In the genomic region with DNA sequence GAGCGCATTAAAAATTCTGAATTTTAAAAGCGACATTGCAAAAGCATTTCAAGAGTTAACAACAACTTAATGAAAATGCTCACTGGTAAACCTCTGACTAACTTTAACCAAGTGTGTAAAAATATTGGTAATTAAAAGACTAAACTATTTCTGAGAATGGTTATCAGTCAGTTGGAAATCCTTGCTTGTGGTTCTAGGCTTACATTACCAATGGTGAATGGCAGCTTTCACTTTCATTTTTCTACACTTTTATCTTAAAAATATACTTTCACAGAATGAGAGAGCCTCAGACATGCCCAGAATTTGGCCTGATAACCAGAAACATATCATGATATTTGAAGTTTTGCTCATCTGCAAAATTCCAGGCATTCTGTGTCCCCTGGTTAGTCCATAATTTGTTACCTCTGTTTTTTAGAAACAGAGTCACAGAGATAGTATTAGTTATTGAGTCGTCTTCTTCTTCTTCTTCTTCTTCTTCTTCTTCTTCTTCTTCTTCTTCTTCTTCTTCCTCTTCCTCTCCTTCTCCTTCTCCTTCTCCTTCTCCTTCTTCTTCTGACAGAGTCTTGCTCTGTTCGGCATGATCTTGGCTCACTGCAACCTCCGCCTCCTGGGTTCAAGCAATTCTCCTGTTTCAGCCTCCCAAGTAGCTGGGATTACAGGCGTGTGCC, we compare ENCODE assay signal across 10 cellular contexts. TPM values are rescaled to one million over a fixed set of nuclear protein-coding genes. Genes with fewer than 3 reads are reported as not detected.
DNase-seq lines count a peak whose midpoint lies in the region; ATAC-seq and TF ChIP-seq lines count a peak whose summit lies in the region.
"Had no signal": no experiment of that assay in that cellular context is flagged by ENCODE, and none has a peak within 500 bp of the region (broad histone marks: within the 10 kb centered on the region; RNA-seq: fewer than 3 reads in every experiment).

No MANE protein-coding gene starts in this region.

- no peaks in the 10 kb centered on the region for H3K27me3 Mint-ChIP-seq in CD8-positive, alpha-beta memory T cell
- H3K27me3 Mint-ChIP-seq in activated CD8-positive, alpha-beta T cell treated with anti-CD3 and anti-CD28 coated beads for 36 hours: no peaks in the 10 kb centered on the region
- H3K27me3 Mint-ChIP-seq in naive B cell: no peaks in the 10 kb centered on the region

- no peak overlapping the region for H3K9ac ChIP-seq in GM23248

- no peaks in the 10 kb centered on the region for H3K9me3 ChIP-seq in CD8-positive, alpha-beta memory T cell (ENCODE audit: low read length)
- H3K9me3 ChIP-seq in GM23248 (ENCODE audit: low read depth): no peaks in the 10 kb centered on the region

- H3K4me3 ChIP-seq in CD8-positive, alpha-beta memory T cell (ENCODE audit: low read length): peak overlapping the region; percentile 30
- no peak overlapping the region for H3K4me3 ChIP-seq in GM23248

- in situ Hi-C loops in GM23248 (cut with MboI): no loop called here

- H3K27ac Mint-ChIP-seq in CD8-positive, alpha-beta memory T cell: peak overlapping the region; percentile 27 to 84 (median 76)
- H3K27ac Mint-ChIP-seq in activated CD8-positive, alpha-beta T cell treated with anti-CD3 and anti-CD28 coated beads for 36 hours: peak overlapping the region; percentile 48
- H3K27ac Mint-ChIP-seq in naive B cell: peak overlapping the region in 4 of 6 donors; percentile 24 to 87 (median 66)

- H3K4me1 ChIP-seq in CD8-positive, alpha-beta memory T cell (ENCODE audit: insufficient read depth, low read length): peaks cover 20% of the 10 kb centered on the region
- no peaks in the 10 kb centered on the region for H3K4me1 ChIP-seq in GM23248 (ENCODE audit: insufficient read depth)

- H3K9me3 Mint-ChIP-seq in CD8-positive, alpha-beta memory T cell: no peaks in the 10 kb centered on the region
- H3K9me3 Mint-ChIP-seq in activated CD8-positive, alpha-beta T cell treated with anti-CD3 and anti-CD28 coated beads for 36 hours: no peaks in the 10 kb centered on the region
- no peaks in the 10 kb centered on the region for H3K9me3 Mint-ChIP-seq in naive B cell

- H3K79me2 ChIP-seq in GM23248 (ENCODE audit: insufficient read depth): 0 out of 2 replicates have a peak, but pooled peaks cover 2% of the 10 kb centered on the region

- ATAC-seq in activated CD8-positive, alpha-beta T cell treated with anti-CD3 and anti-CD28 coated beads for 36 hours: peak; percentile 42
- no peak for ATAC-seq in naive B cell (ENCODE audit: low read depth in 2 of 2)
- ATAC-seq in GM18868 (IDR thresholded peaks at IDR 0.05; ENCODE audit: unreplicated experiment): no peak
- ATAC-seq in HG02759 (IDR thresholded peaks at IDR 0.05; ENCODE audit: unreplicated experiment): no peak
- ATAC-seq in GM19463 (IDR thresholded peaks at IDR 0.05; ENCODE audit: unreplicated experiment): no peak

- H3K4me3 Mint-ChIP-seq in CD8-positive, alpha-beta memory T cell: peak overlapping the region; percentile 48 to 80 (median 76)
- H3K4me3 Mint-ChIP-seq in activated CD8-positive, alpha-beta T cell treated with anti-CD3 and anti-CD28 coated beads for 36 hours: peak overlapping the region; percentile 30
- H3K4me3 Mint-ChIP-seq in naive B cell: peak overlapping the region in 4 of 8 donors; percentile 24 to 30 (median 28)

- no peaks in the 10 kb centered on the region for H3K36me3 Mint-ChIP-seq in CD8-positive, alpha-beta memory T cell
- no peaks in the 10 kb centered on the region for H3K36me3 Mint-ChIP-seq in activated CD8-positive, alpha-beta T cell treated with anti-CD3 and anti-CD28 coated beads for 36 hours (ENCODE audit: low read depth)
- H3K36me3 Mint-ChIP-seq in naive B cell: no peaks in the 10 kb centered on the region

- CTCF ChIA-PET in CD8-positive, alpha-beta memory T cell (lab: Charles Lee): interaction anchor here (1.0 to 1.7 kb wide), 2 partner anchors 510 to 512 kb away, joined by 3 to 4 read pairs; no protein-coding TSS in a partner anchor
- CTCF ChIA-PET in activated CD8-positive, alpha-beta T cell treated with anti-CD3 and anti-CD28 coated beads for 36 hours (lab: Charles Lee): interaction anchor here (1.0 kb wide), 1 partner anchor 21 kb away, joined by 3 read pairs; no protein-coding TSS in a partner anchor

- peak overlapping the region; percentile 69 for H2AFZ ChIP-seq in GM23248

- peak in 2 of 5 donors; percentile 15 to 22 for DNase-seq in CD8-positive, alpha-beta memory T cell
- DNase-seq in GM23248 (no peak), naive B cell (no peak)
- no peak for DNase-seq in activated CD8-positive, alpha-beta T cell treated with anti-CD3 and anti-CD28 coated beads for 36 hours
- DNase-seq: DMS 273 treated with DMSO at 0.1 percent for 48 hours; NCI-H1105; stimulated activated CD4-positive, alpha-beta T cell treated with anti-CD3 and anti-CD28 coated beads, Interleukin-2, amount 100 ng/mL, for 48 hours had no signal

- no peak for TF ChIP-seq CTCF in activated CD8-positive, alpha-beta T cell treated with anti-CD3 and anti-CD28 coated beads for 36 hours (IDR thresholded peaks at IDR 0.05)

- H3K9me2 ChIP-seq in GM23248 (ENCODE audit: insufficient read depth): no peaks in the 10 kb centered on the region

- H3K27ac ChIP-seq in CD8-positive, alpha-beta memory T cell (ENCODE audit: low read depth, low read length): no peak overlapping the region
- no peak overlapping the region for H3K27ac ChIP-seq in GM23248

- no peaks in the 10 kb centered on the region for H4K20me1 ChIP-seq in GM23248 (ENCODE audit: insufficient read depth)

- intact Hi-C loops in activated CD8-positive, alpha-beta T cell treated with anti-CD3 and anti-CD28 coated beads for 36 hours (cut with micrococcal nuclease): loop anchor here (10.0 kb wide), 1 partner anchor 73 kb away; no protein-coding TSS in a partner anchor

- WGBS in GM23248 (ENCODE audit: low coverage in 1 of 2, low lambda C conversion rate in 2 of 2, missing lambda C conversion rate in 2 of 2), 2 experiments: 67 to 68% methylated on average over 5 to 6 of the region's 6 CpGs

- H3K4me2 ChIP-seq in GM23248 (ENCODE audit: unreplicated experiment): peak overlapping the region; percentile 6

- no peaks in the 10 kb centered on the region for H3K27me3 ChIP-seq in CD8-positive, alpha-beta memory T cell (ENCODE audit: insufficient read depth, low read length, poor library complexity, severe bottlenecking)
- no peaks in the 10 kb centered on the region for H3K27me3 ChIP-seq in GM23248 (replicated peaks; ENCODE audit: insufficient read depth)

- POLR2A ChIA-PET in CD8-positive, alpha-beta memory T cell (lab: Charles Lee): no interaction called here
- POLR2A ChIA-PET in activated CD8-positive, alpha-beta T cell treated with anti-CD3 and anti-CD28 coated beads for 36 hours (lab: Charles Lee): interaction anchor here (0.8 kb wide), 1 partner anchor 60 kb away, joined by 3 read pairs; no protein-coding TSS in a partner anchor

- no peaks in the 10 kb centered on the region for H3K36me3 ChIP-seq in CD8-positive, alpha-beta memory T cell (ENCODE audit: insufficient read depth, low read length)
- no peaks in the 10 kb centered on the region for H3K36me3 ChIP-seq in GM23248 (ENCODE audit: low read depth)

- peaks cover 16 to 31% (median 28%) of the 10 kb centered on the region in 3 donors for H3K4me1 Mint-ChIP-seq in CD8-positive, alpha-beta memory T cell
- peaks cover 34% of the 10 kb centered on the region for H3K4me1 Mint-ChIP-seq in activated CD8-positive, alpha-beta T cell treated with anti-CD3 and anti-CD28 coated beads for 36 hours (ENCODE audit: low read depth)
- H3K4me1 Mint-ChIP-seq in naive B cell: peaks cover 14 to 50% (median 33%) of the 10 kb centered on the region in 3 donors

- 0 out of 2 replicates have a peak, but pooled peaks cover 5% of the 10 kb centered on the region for H3F3A ChIP-seq in GM23248 (ENCODE audit: insufficient read depth)

RNA-seq across cellular contexts. Expression of gene RNF111, which starts 5.5 kb away (rescaled TPM):
- 10 to 100 TPM; 24.8 to 26.9 TPM for total RNA-seq in CD8-positive, alpha-beta memory T cell
- 14.8 TPM for polyA plus RNA-seq in CD8-positive, alpha-beta memory T cell
- 17.8 and 27.9 TPM in 2 replicates for total RNA-seq in GM23248 (2014; rRNA removed; shearing (Covaris generic))
- polyA plus RNA-seq in GM23248 (2016; fragmentation: Nextera tagmentation; extraction: Ambion mirVana): 22.6 and 24.4 TPM in 2 replicates
- 10 to 100 TPM; 28.5 to 30.5 TPM for total RNA-seq in activated CD8-positive, alpha-beta T cell treated with anti-CD3 and anti-CD28 coated beads for 36 hours
- 10 to 100 TPM; 17.0 to 28.5 (median 25.4) TPM for polyA plus RNA-seq in naive B cell (ENCODE audit: low read depth in 6 of 6)

RNA-seq across cellular contexts. Expression of gene SLTM, which starts 48.5 kb away (rescaled TPM):
- 100 to 1,000 TPM; 111 to 113 TPM for total RNA-seq in CD8-positive, alpha-beta memory T cell
- 91.5 TPM for polyA plus RNA-seq in CD8-positive, alpha-beta memory T cell
- total RNA-seq in GM23248 (2014; rRNA removed; shearing (Covaris generic)): 31.4 and 47.2 TPM in 2 replicates
- polyA plus RNA-seq in GM23248 (2016; fragmentation: Nextera tagmentation; extraction: Ambion mirVana): 54.3 and 58.9 TPM in 2 replicates
- total RNA-seq in activated CD8-positive, alpha-beta T cell treated with anti-CD3 and anti-CD28 coated beads for 36 hours: 10 to 100 TPM; 79.8 to 89.9 TPM
- 10 to 100 TPM; 42.5 to 100.0 (median 65.9) TPM for polyA plus RNA-seq in naive B cell (ENCODE audit: low read depth in 6 of 6)
